ENCODE assay signal across 1 cellular context in genomic region chr17:78825696-78826095, GRCh38.
TF ChIP-seq lines count a peak whose summit lies in the region.

No MANE protein-coding gene starts in this region.

TF ChIP-seq in HepG2, 621 proteins besides CTCF, POLR2A, EP300 and RAD21:
- TF ChIP-seq KDM5B (CRISPR knock-in tag; IDR thresholded peaks at IDR 0.05; ENCODE audit: borderline replicate concordance) (no peak), ZNF598 (CRISPR knock-in tag; IDR thresholded peaks at IDR 0.05; ENCODE audit: borderline replicate concordance) (0 out of 2 replicates have a peak, but pooled peaks have one; percentile 23), NCOR1 (IDR thresholded peaks at IDR 0.05; ENCODE audit: borderline replicate concordance, low read length) (no peak), ZNF484 (CRISPR knock-in tag; IDR thresholded peaks at IDR 0.05; ENCODE audit: borderline replicate concordance, low read depth) (no peak), ZBTB7B (CRISPR knock-in tag; IDR thresholded peaks at IDR 0.05) (no peak), ZNF788 (CRISPR knock-in tag; IDR thresholded peaks at IDR 0.05; ENCODE audit: borderline replicate concordance) (no peak), POLR2AphosphoS2 (IDR thresholded peaks at IDR 0.05; ENCODE audit: low read depth, low read length) (peak; percentile 29; the same call in 1 of the 2 replicates), STAT5B (CRISPR knock-in tag; IDR thresholded peaks at IDR 0.05) (no peak), AGO2 (optimal IDR thresholded peaks at IDR 0.05; ENCODE audit: low read depth, low read length) (peak; percentile 48), BATF2 (CRISPR knock-in tag; IDR thresholded peaks at IDR 0.05) (no peak)
- TF ChIP-seq, protein P1, sequence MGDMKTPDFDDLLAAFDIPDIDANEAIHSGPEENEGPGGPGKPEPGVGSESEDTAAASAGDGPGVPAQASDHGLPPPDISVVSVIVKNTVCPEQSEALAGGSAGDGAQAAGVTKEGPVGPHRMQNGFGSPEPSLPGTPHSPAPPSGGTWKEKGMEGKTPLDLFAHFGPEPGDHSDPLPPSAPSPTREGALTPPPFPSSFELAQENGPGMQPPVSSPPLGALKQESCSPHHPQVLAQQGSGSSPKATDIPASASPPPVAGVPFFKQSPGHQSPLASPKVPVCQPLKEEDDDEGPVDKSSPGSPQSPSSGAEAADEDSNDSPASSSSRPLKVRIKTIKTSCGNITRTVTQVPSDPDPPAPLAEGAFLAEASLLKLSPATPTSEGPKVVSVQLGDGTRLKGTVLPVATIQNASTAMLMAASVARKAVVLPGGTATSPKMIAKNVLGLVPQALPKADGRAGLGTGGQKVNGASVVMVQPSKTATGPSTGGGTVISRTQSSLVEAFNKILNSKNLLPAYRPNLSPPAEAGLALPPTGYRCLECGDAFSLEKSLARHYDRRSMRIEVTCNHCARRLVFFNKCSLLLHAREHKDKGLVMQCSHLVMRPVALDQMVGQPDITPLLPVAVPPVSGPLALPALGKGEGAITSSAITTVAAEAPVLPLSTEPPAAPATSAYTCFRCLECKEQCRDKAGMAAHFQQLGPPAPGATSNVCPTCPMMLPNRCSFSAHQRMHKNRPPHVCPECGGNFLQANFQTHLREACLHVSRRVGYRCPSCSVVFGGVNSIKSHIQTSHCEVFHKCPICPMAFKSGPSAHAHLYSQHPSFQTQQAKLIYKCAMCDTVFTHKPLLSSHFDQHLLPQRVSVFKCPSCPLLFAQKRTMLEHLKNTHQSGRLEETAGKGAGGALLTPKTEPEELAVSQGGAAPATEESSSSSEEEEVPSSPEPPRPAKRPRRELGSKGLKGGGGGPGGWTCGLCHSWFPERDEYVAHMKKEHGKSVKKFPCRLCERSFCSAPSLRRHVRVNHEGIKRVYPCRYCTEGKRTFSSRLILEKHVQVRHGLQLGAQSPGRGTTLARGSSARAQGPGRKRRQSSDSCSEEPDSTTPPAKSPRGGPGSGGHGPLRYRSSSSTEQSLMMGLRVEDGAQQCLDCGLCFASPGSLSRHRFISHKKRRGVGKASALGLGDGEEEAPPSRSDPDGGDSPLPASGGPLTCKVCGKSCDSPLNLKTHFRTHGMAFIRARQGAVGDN (CRISPR knock-in tag; IDR thresholded peaks at IDR 0.05) = peak; percentile 18; the same call in 1 of the 2 replicates
- TF ChIP-seq, protein P2, sequence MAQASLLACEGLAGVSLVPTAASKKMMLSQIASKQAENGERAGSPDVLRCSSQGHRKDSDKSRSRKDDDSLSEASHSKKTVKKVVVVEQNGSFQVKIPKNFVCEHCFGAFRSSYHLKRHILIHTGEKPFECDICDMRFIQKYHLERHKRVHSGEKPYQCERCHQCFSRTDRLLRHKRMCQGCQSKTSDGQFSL (CRISPR knock-in tag; IDR thresholded peaks at IDR 0.05) = no peak
